In the genomic region with DNA sequence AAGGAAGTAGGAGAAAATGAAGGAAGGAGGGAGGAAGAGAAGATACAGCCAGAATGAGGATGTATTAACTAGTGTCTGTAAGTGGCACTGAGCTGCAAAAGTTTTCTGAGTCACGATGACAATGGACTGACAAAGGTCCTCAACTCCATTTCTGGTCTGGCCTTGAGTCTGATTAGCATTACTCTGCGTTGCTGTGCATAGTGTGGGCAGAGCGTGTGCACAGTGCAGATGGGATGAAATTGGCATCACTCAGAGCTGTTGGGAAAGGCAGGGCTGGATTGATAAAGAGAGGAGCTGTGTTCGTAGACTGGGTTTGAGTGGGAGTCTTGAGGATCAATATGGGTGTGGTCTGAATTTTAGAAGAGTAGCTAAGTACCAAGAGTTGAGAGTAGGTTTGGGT, we compare ENCODE assay signal across 19 cellular contexts. TPM values are rescaled to one million over a fixed set of nuclear protein-coding genes. Genes with fewer than 3 reads are reported as not detected.
A peak's percentile ranks its signal among the peaks of the same experiment; 100 is the strongest.
DNase-seq lines count a peak whose midpoint lies in the region; ATAC-seq and TF ChIP-seq lines count a peak whose summit lies in the region.
"Had no signal": no experiment of that assay in that cellular context is flagged by ENCODE, and none has a peak within 500 bp of the region (broad histone marks: within the 10 kb centered on the region; RNA-seq: fewer than 3 reads in every experiment).

No MANE protein-coding gene starts in this region.

- H3K27me3 ChIP-seq in endodermal cell (ENCODE audit: control insufficient read depth, insufficient read depth, low read length, poor library complexity, severe bottlenecking) = peaks cover 39% of the 10 kb centered on the region

- WGBS in endodermal cell (ENCODE audit: insufficient coverage in 1 of 2, insufficient read length in 1 of 2), 2 experiments = 97 to 100% methylated on average over 4 of the region's 4 CpGs

- H3K36me3 Mint-ChIP-seq in CD14-positive monocyte = peaks cover 76 to 89% of the 10 kb centered on the region in 2 donors
- H3K36me3 Mint-ChIP-seq in endodermal cell (ENCODE audit: low read depth) = peaks cover 47% of the 10 kb centered on the region
- peaks cover 57% of the 10 kb centered on the region for H3K36me3 Mint-ChIP-seq in progenitor cell of endocrine pancreas (ENCODE audit: insufficient read depth)

- no peak overlapping the region for H3K27ac ChIP-seq in endodermal cell (ENCODE audit: low read depth, low read length)
- H3K27ac ChIP-seq: GM23248 had no signal

- H3K27ac Mint-ChIP-seq in CD14-positive monocyte (peak overlapping the region in 6 of 7 donors; percentile 39 to 89 (median 84)), endodermal cell (no peak overlapping the region), progenitor cell of endocrine pancreas (peak overlapping the region; percentile 6)
- H3K27ac Mint-ChIP-seq: CD4-positive, alpha-beta T cell had no signal

- H3K4me1 Mint-ChIP-seq in CD14-positive monocyte = peaks cover 43% of the 10 kb centered on the region
- H3K4me1 Mint-ChIP-seq in endodermal cell = peaks cover 4% of the 10 kb centered on the region
- H3K4me1 Mint-ChIP-seq in progenitor cell of endocrine pancreas (ENCODE audit: low read depth) = peaks cover 29% of the 10 kb centered on the region

- intact Hi-C loops in CD14-positive monocyte (cut with micrococcal nuclease) = no loop called here

- H3K4me3 ChIP-seq in endodermal cell (ENCODE audit: low read length) = no peak overlapping the region
- H3K4me3 ChIP-seq: GM23248 had no signal

- H3K9me3 ChIP-seq in endodermal cell (ENCODE audit: control insufficient read depth, low read length) = no peaks in the 10 kb centered on the region

- no peak overlapping the region for H3K9ac ChIP-seq in endodermal cell (ENCODE audit: extremely low read depth, low read length, poor library complexity, severe bottlenecking)
- H3K9ac ChIP-seq: GM23248 had no signal

- H3K4me1 ChIP-seq in endodermal cell (ENCODE audit: control insufficient read depth, insufficient read depth, low read length) = no peaks in the 10 kb centered on the region

- no peak for TF ChIP-seq CTCF in CD14-positive monocyte (IDR thresholded peaks at IDR 0.05)
- TF ChIP-seq CTCF in endodermal cell (conservative IDR thresholded peaks at IDR 0.05) = no peak
- no peak for TF ChIP-seq CTCF in progenitor cell of endocrine pancreas (IDR thresholded peaks at IDR 0.05; ENCODE audit: unreplicated experiment)

- H3K4me3 Mint-ChIP-seq in CD14-positive monocyte (no peak overlapping the region), endodermal cell (no peak overlapping the region), progenitor cell of endocrine pancreas (ENCODE audit: low read depth) (no peak overlapping the region)
- H3K4me3 Mint-ChIP-seq: CD4-positive, alpha-beta T cell had no signal

- DNase-seq in CD14-positive monocyte (ENCODE audit: low spot score) (no peak), OCI-M1 (lab: John Stamatoyannopoulos, UW) (peak; percentile 81), endodermal cell (peak; percentile 7), progenitor cell of endocrine pancreas (ENCODE audit: low spot score, unreplicated experiment) (no peak)
- no peak for DNase-seq in activated CD4-positive, alpha-beta T cell treated with anti-CD3 and anti-CD28 coated beads for 4 hours
- DNase-seq: CD4-positive, alpha-beta T cell; DMS79 treated with DMSO at 0.1 percent for 48 hours; GM23248; KBM-7; NCI-H1048; NCI-H146; NCI-H2081 treated with DMSO at 0.1 percent for 48 hours; NCI-H510A; NCI-H82; SHP77 treated with DMSO at 0.1 percent for 48 hours had no signal

- ATAC-seq in GM18498 (IDR thresholded peaks at IDR 0.05; ENCODE audit: unreplicated experiment) = no peak
- no peak for ATAC-seq in GM18858 (IDR thresholded peaks at IDR 0.05; ENCODE audit: unreplicated experiment)
- ATAC-seq in GM19023 (IDR thresholded peaks at IDR 0.05; ENCODE audit: unreplicated experiment) = no peak
- ATAC-seq: HCT116 had no signal

- peaks cover 0 to 2% (median 0%) of the 10 kb centered on the region in 7 donors for H3K9me3 Mint-ChIP-seq in CD14-positive monocyte
- no peaks in the 10 kb centered on the region for H3K9me3 Mint-ChIP-seq in endodermal cell
- H3K9me3 Mint-ChIP-seq in progenitor cell of endocrine pancreas (ENCODE audit: low read depth) = no peaks in the 10 kb centered on the region
- H3K9me3 Mint-ChIP-seq: CD4-positive, alpha-beta T cell had no signal

- no peaks in the 10 kb centered on the region for H3K36me3 ChIP-seq in endodermal cell (ENCODE audit: control insufficient read depth, insufficient read depth, low read length)

- no peaks in the 10 kb centered on the region for H3K27me3 Mint-ChIP-seq in CD14-positive monocyte (ENCODE audit: low read depth in 3 of 3)
- H3K27me3 Mint-ChIP-seq in endodermal cell (ENCODE audit: insufficient read depth) = peaks cover 22% of the 10 kb centered on the region
- no peaks in the 10 kb centered on the region for H3K27me3 Mint-ChIP-seq in progenitor cell of endocrine pancreas
- H3K27me3 Mint-ChIP-seq: CD4-positive, alpha-beta T cell had no signal

RNA-seq across cellular contexts. Expression of gene RHOU, which starts 7.3 kb away (rescaled TPM):
- polyA plus RNA-seq in CD14-positive monocyte = 1 to 10 TPM; 4.1 to 4.8 TPM
- 10 to 100 TPM in 1 of 2 donors, 1 to 10 TPM in 1; 9.0 to 12.0 TPM for total RNA-seq in endodermal cell
- polyA plus RNA-seq in endodermal cell (2013, experiment 1 of 2) = 26.4 TPM
- 24.9 TPM for polyA plus RNA-seq in endodermal cell (2013, experiment 2 of 2)
- total RNA-seq in progenitor cell of endocrine pancreas = 54.4 and 56.3 TPM in 2 replicates

Comparison
In these comparisons a context has a peak if more than half of its experiments do, and no peak if none do; other contexts are left out.
1. DNase-seq: peak in OCI-M1 (single experiment) and endodermal cell (single experiment); none in CD14-positive monocyte (single experiment), progenitor cell of endocrine pancreas (single experiment) and activated CD4-positive, alpha-beta T cell treated with anti-CD3 and anti-CD28 coated beads for 4 hours (0 of 2).